Comparison of ENCODE assay signal across 23 cellular contexts in the genomic region with DNA sequence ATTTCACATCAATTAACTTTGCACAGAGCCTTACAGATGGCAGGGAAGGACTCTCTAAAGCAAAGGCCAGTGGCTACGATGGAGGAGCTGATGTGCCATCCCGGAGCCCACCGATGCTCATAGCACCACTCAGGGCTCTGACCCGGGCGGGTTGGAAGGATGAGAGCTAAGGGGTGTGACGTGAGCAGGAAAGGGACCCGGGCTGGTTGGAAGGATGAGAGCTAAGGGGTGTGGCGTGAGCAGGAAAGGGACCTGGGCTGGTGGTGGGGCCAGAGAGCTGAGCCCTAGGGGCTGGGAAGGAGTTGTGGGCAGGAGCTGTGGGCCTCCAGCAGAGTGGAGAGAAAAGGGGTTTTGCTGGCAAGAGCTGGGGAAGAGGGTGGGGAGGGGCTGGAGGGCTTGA. TPM values are rescaled to one million over a fixed set of nuclear protein-coding genes. Genes with fewer than 3 reads are reported as not detected.
A peak's percentile ranks its signal among the peaks of the same experiment; 100 is the strongest.
DNase-seq lines count a peak whose midpoint lies in the region; ATAC-seq and TF ChIP-seq lines count a peak whose summit lies in the region.
"Had no signal": no experiment of that assay in that cellular context is flagged by ENCODE, and none has a peak within 500 bp of the region (broad histone marks: within the 10 kb centered on the region; RNA-seq: fewer than 3 reads in every experiment).

No MANE protein-coding gene starts in this region.

- no peak overlapping the region for H3K4me3 Mint-ChIP-seq in activated naive CD8-positive, alpha-beta T cell
- H3K4me3 Mint-ChIP-seq in activated naive CD8-positive, alpha-beta T cell treated with anti-CD3 and anti-CD28 coated beads, Interleukin-2, amount 50 U/mL, for 24 hours = no peak overlapping the region
- H3K4me3 Mint-ChIP-seq in activated B cell treated with CpG ODN at 0.5 μM for 24 hours (no peak overlapping the region), memory B cell (no peak overlapping the region)
- H3K4me3 Mint-ChIP-seq in stimulated activated memory B cell treated with anti-CD40 and anti-IgM and Interleukin-4, amounts not matched to agents 10 μg/mL and 1 μg/mL and 100 μg/mL, for 72 hours = no peak overlapping the region
- H3K4me3 Mint-ChIP-seq: dendritic cell treated with granulocyte-macrophage colony-stimulating factor and Interleukin-4, amounts not matched to agents 40 ng/mL and 50 ng/mL, for 4 days had no signal

- H3K27me3 ChIP-seq in lower lobe of right lung (ENCODE audit: low read depth) = no peaks in the 10 kb centered on the region
- H3K27me3 ChIP-seq: Peyer's patch had no signal

- no peak overlapping the region for H3K27ac ChIP-seq in lower lobe of right lung
- H3K27ac ChIP-seq: cardiac muscle cell, HL-60, Peyer's patch, suprapubic skin had no signal

- CTCF ChIA-PET in activated B cell treated with CpG ODN at 0.5 μM for 24 hours (lab: Charles Lee) = no interaction called here

- H3K4me1 Mint-ChIP-seq in activated naive CD8-positive, alpha-beta T cell (ENCODE audit: low read depth) = peaks cover 32% of the 10 kb centered on the region
- H3K4me1 Mint-ChIP-seq in activated naive CD8-positive, alpha-beta T cell treated with anti-CD3 and anti-CD28 coated beads, Interleukin-2, amount 50 U/mL, for 24 hours = peaks cover 33% of the 10 kb centered on the region
- H3K4me1 Mint-ChIP-seq in activated B cell treated with CpG ODN at 0.5 μM for 24 hours = peaks cover 47% of the 10 kb centered on the region
- H3K4me1 Mint-ChIP-seq in memory B cell = peaks cover 41% of the 10 kb centered on the region
- H3K4me1 Mint-ChIP-seq in stimulated activated memory B cell treated with anti-CD40 and anti-IgM and Interleukin-4, amounts not matched to agents 10 μg/mL and 1 μg/mL and 100 μg/mL, for 72 hours = peaks cover 58% of the 10 kb centered on the region

- H3K9me3 ChIP-seq in lower lobe of right lung = no peaks in the 10 kb centered on the region
- H3K9me3 ChIP-seq: HAP-1, Peyer's patch, suprapubic skin had no signal

- no peaks in the 10 kb centered on the region for H3K36me3 ChIP-seq in lower lobe of right lung
- H3K36me3 ChIP-seq: cardiac muscle cell, HAP-1, Peyer's patch, suprapubic skin had no signal

- H3K4me1 ChIP-seq in lower lobe of right lung = peaks cover 20% of the 10 kb centered on the region
- H3K4me1 ChIP-seq: HAP-1 had no signal

- ATAC-seq in activated naive CD8-positive, alpha-beta T cell treated with anti-CD3 and anti-CD28 coated beads, Interleukin-2, amount 50 U/mL, for 24 hours = no peak
- ATAC-seq in activated B cell treated with CpG ODN at 0.5 μM for 24 hours (ENCODE audit: low read depth) = no peak
- ATAC-seq in memory B cell (ENCODE audit: low read depth) = no peak
- ATAC-seq in stimulated activated memory B cell treated with anti-CD40 and anti-IgM and Interleukin-4, amounts not matched to agents 10 μg/mL and 1 μg/mL and 100 μg/mL, for 72 hours = no peak
- no peak for ATAC-seq in lower lobe of right lung

- H3K36me3 Mint-ChIP-seq in activated naive CD8-positive, alpha-beta T cell = no peaks in the 10 kb centered on the region
- H3K36me3 Mint-ChIP-seq in activated naive CD8-positive, alpha-beta T cell treated with anti-CD3 and anti-CD28 coated beads, Interleukin-2, amount 50 U/mL, for 24 hours (ENCODE audit: low read depth) = no peaks in the 10 kb centered on the region
- H3K36me3 Mint-ChIP-seq in activated B cell treated with CpG ODN at 0.5 μM for 24 hours (ENCODE audit: low read depth) (no peaks in the 10 kb centered on the region), memory B cell (no peaks in the 10 kb centered on the region)
- no peaks in the 10 kb centered on the region for H3K36me3 Mint-ChIP-seq in stimulated activated memory B cell treated with anti-CD40 and anti-IgM and Interleukin-4, amounts not matched to agents 10 μg/mL and 1 μg/mL and 100 μg/mL, for 72 hours

- peak overlapping the region; percentile 28 for H3K27ac Mint-ChIP-seq in activated naive CD8-positive, alpha-beta T cell
- H3K27ac Mint-ChIP-seq in activated naive CD8-positive, alpha-beta T cell treated with anti-CD3 and anti-CD28 coated beads, Interleukin-2, amount 50 U/mL, for 24 hours = no peak overlapping the region
- H3K27ac Mint-ChIP-seq in activated B cell treated with CpG ODN at 0.5 μM for 24 hours = peak overlapping the region; percentile 59
- peak overlapping the region; percentile 35 for H3K27ac Mint-ChIP-seq in memory B cell
- H3K27ac Mint-ChIP-seq in stimulated activated memory B cell treated with anti-CD40 and anti-IgM and Interleukin-4, amounts not matched to agents 10 μg/mL and 1 μg/mL and 100 μg/mL, for 72 hours = peak overlapping the region; percentile 66

- H3K4me3 ChIP-seq in lower lobe of right lung = no peak overlapping the region
- H3K4me3 ChIP-seq: cardiac muscle cell, HAP-1, Peyer's patch, smooth muscle cell, suprapubic skin had no signal

- no peaks in the 10 kb centered on the region for H3K27me3 Mint-ChIP-seq in activated naive CD8-positive, alpha-beta T cell
- H3K27me3 Mint-ChIP-seq in activated naive CD8-positive, alpha-beta T cell treated with anti-CD3 and anti-CD28 coated beads, Interleukin-2, amount 50 U/mL, for 24 hours = no peaks in the 10 kb centered on the region
- H3K27me3 Mint-ChIP-seq in activated B cell treated with CpG ODN at 0.5 μM for 24 hours (no peaks in the 10 kb centered on the region), memory B cell (no peaks in the 10 kb centered on the region)
- H3K27me3 Mint-ChIP-seq in stimulated activated memory B cell treated with anti-CD40 and anti-IgM and Interleukin-4, amounts not matched to agents 10 μg/mL and 1 μg/mL and 100 μg/mL, for 72 hours = no peaks in the 10 kb centered on the region

- POLR2A ChIA-PET in activated B cell treated with CpG ODN at 0.5 μM for 24 hours (lab: Charles Lee) = interaction anchor here (0.8 to 1.2 kb wide), 2 partner anchors 9 to 35 kb away, joined by 4 read pairs; no protein-coding TSS in a partner anchor

- intact Hi-C loops in activated B cell treated with CpG ODN at 0.5 μM for 24 hours (cut with micrococcal nuclease) = loop anchor here (5.0 kb wide), 1 partner anchor 111 kb away; no protein-coding TSS in a partner anchor
- intact Hi-C loops in lower lobe of right lung (cut with DNase I) = no loop called here

- TF ChIP-seq CTCF in activated B cell treated with CpG ODN at 0.5 μM for 24 hours (IDR thresholded peaks at IDR 0.05) = no peak
- TF ChIP-seq CTCF in lower lobe of right lung (IDR thresholded peaks at IDR 0.05) = no peak

- no peaks in the 10 kb centered on the region for H3K9me3 Mint-ChIP-seq in activated naive CD8-positive, alpha-beta T cell (ENCODE audit: low read depth)
- H3K9me3 Mint-ChIP-seq in activated naive CD8-positive, alpha-beta T cell treated with anti-CD3 and anti-CD28 coated beads, Interleukin-2, amount 50 U/mL, for 24 hours = no peaks in the 10 kb centered on the region
- H3K9me3 Mint-ChIP-seq in activated B cell treated with CpG ODN at 0.5 μM for 24 hours (no peaks in the 10 kb centered on the region), memory B cell (no peaks in the 10 kb centered on the region)
- no peaks in the 10 kb centered on the region for H3K9me3 Mint-ChIP-seq in stimulated activated memory B cell treated with anti-CD40 and anti-IgM and Interleukin-4, amounts not matched to agents 10 μg/mL and 1 μg/mL and 100 μg/mL, for 72 hours
- H3K9me3 Mint-ChIP-seq: dendritic cell treated with granulocyte-macrophage colony-stimulating factor and Interleukin-4, amounts not matched to agents 40 ng/mL and 50 ng/mL, for 4 days had no signal

- DNase-seq in activated naive CD8-positive, alpha-beta T cell treated with anti-CD3 and anti-CD28 coated beads, Interleukin-2, amount 50 U/mL, for 24 hours = no peak
- DNase-seq in activated B cell treated with CpG ODN at 0.5 μM for 24 hours (no peak), memory B cell (ENCODE audit: low spot score in 2 of 2) (no peak), lower lobe of right lung (no peak), inferior parietal cortex (ENCODE audit: extremely low spot score) (no peak)
- DNase-seq: ACHN; activated CD4-positive, alpha-beta T cell treated with anti-CD3 and anti-CD28 coated beads, Interleukin-2, amount 50 U/mL, for 48 hours; activated effector memory CD4-positive, alpha-beta T cell treated with anti-CD3 and anti-CD28 coated beads, Interleukin-2, amount 50 U/mL, for 16 hours; activated T-cell treated with anti-CD3 and anti-CD28 coated beads for 4 hours; C1 segment of cervical spinal cord; NCI-H1092 treated with DMSO at 0.1 percent for 48 hours; NCI-H187 treated with DMSO at 0.1 percent for 48 hours; NCI-H69; Peyer's patch; retina had no signal

RNA-seq across cellular contexts. Expression of gene FBRSL1, which starts 3.8 kb away (rescaled TPM):
- total RNA-seq in activated B cell treated with CpG ODN at 0.5 μM for 24 hours (50.3 and 58.7 TPM in 2 replicates), lower lobe of right lung (47.6 TPM)
